In the genomic region with DNA sequence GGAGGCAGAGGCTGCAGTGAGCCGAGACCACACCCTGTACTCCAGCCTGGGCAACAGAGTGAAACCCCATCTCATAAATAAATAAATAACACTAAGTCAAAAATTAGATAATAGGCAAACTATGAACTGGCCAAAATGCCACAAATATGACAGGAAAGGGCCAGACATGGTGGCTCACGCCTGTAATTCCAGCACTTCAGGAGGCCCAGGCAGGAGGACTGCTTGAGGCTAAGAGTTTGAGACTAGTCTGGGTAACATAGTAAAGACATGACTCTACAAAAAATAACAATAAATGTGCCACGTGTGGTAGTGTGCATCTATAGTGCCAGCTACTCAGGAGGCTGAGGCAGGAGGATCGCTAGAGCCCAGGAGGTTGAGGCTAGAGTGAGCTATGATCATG, we compare ENCODE assay signal across 3 cellular contexts. TPM values are rescaled to one million over a fixed set of nuclear protein-coding genes. Genes with fewer than 3 reads are reported as not detected.
"Had no signal": no experiment of that assay in that cellular context is flagged by ENCODE, and none has a peak within 500 bp of the region (broad histone marks: within the 10 kb centered on the region; RNA-seq: fewer than 3 reads in every experiment).

No MANE protein-coding gene starts in this region.

- DNase-seq: GDM1, GF-D8 had no signal

- H3K4me3 ChIP-seq: GM12878 had no signal

RNA-seq across cellular contexts. Expression of gene SEC14L6, which starts 19.9 kb away (rescaled TPM):
- polyA plus RNA-seq: GM12878 had no signal

RNA-seq across cellular contexts. Expression of gene SEC14L4, which starts 21.2 kb away (rescaled TPM):
- polyA plus RNA-seq: GM12878 had no signal

RNA-seq across cellular contexts. Expression of gene GAL3ST1, which starts 47.8 kb away (rescaled TPM):
- polyA plus RNA-seq: GM12878 had no signal
